ENCODE assay signal across 12 cellular contexts in genomic region chr14:32366256-32366655, GRCh38. TPM values are rescaled to one million over a fixed set of nuclear protein-coding genes. Genes with fewer than 3 reads are reported as not detected.
DNase-seq lines count a peak whose midpoint lies in the region; ATAC-seq, FAIRE-seq and TF ChIP-seq lines count a peak whose summit lies in the region.
"Had no signal": no experiment of that assay in that cellular context is flagged by ENCODE, and none has a peak within 500 bp of the region (broad histone marks: within the 10 kb centered on the region; RNA-seq: fewer than 3 reads in every experiment).

No MANE protein-coding gene starts in this region.

- H3K79me2 ChIP-seq in MM.1S (ENCODE audit: low read length): no peaks in the 10 kb centered on the region

- no peak overlapping the region for H2AFZ ChIP-seq in MM.1S (ENCODE audit: low read length)

- no peaks in the 10 kb centered on the region for H3K9me3 ChIP-seq in MM.1S (replicated peaks; ENCODE audit: insufficient read depth, low read length)
- H3K9me3 ChIP-seq: transverse colon had no signal

- no peak overlapping the region for H3K4me2 ChIP-seq in MM.1S (ENCODE audit: low read depth, low read length)

- no peaks in the 10 kb centered on the region for H3K27me3 ChIP-seq in MM.1S (replicated peaks; ENCODE audit: insufficient read depth, low read length)
- H3K27me3 ChIP-seq: transverse colon had no signal

- no peaks in the 10 kb centered on the region for H3K36me3 ChIP-seq in MM.1S (replicated peaks; ENCODE audit: insufficient read depth, low read length)
- H3K36me3 ChIP-seq: transverse colon had no signal

- ATAC-seq in GM21360 (IDR thresholded peaks at IDR 0.05; ENCODE audit: unreplicated experiment): no peak
- ATAC-seq: effector memory CD8-positive, alpha-beta T cell had no signal

- H3K9me2 ChIP-seq in MM.1S (replicated peaks; ENCODE audit: insufficient read depth, low read length): no peaks in the 10 kb centered on the region

- no peak overlapping the region for H3K27ac ChIP-seq in MM.1S (ENCODE audit: low read length)
- H3K27ac ChIP-seq: skin epidermis, transverse colon had no signal

- no peaks in the 10 kb centered on the region for H4K20me1 ChIP-seq in MM.1S (ENCODE audit: insufficient read depth, low read length)

- in situ Hi-C loops in SK-MEL-5 (cut with HindIII; ENCODE audit: low pct_unique_long_range_greater_than_20kb, low sequenced_read_pairs): no loop called here

- H3K9ac ChIP-seq in MM.1S (ENCODE audit: low read length): no peak overlapping the region

- DNase-seq in D721Med (ENCODE audit: insufficient read length, low spot score): no peak
- DNase-seq in SK-MEL-5 (ENCODE audit: low read depth, low spot score): peak; percentile 58
- DNase-seq in foreskin fibroblast: peak; percentile 51 to 79
- DNase-seq in occipital lobe (lab: John Stamatoyannopoulos, UW): peak; percentile 14
- no peak for DNase-seq in NCI-H128 (lab: John Stamatoyannopoulos, UW; ENCODE audit: unreplicated experiment)
- no peak for DNase-seq in MM.1S
- no peak for DNase-seq in GM19240 (ENCODE audit: insufficient read length, low spot score)
- DNase-seq: activated CD4-positive, alpha-beta memory T cell treated with anti-CD3 and anti-CD28 coated beads, Interleukin-2, amount 10 ng/mL, durations not matched to agents 7 days and 5 days; effector memory CD8-positive, alpha-beta T cell; transverse colon had no signal

- FAIRE-seq in D721Med (lab: Jason Lieb, UNC): no peak

- TF ChIP-seq CTCF in D721Med (IDR thresholded peaks at IDR 0.05; ENCODE audit: insufficient read depth, missing control alignments): peak; percentile 37
- TF ChIP-seq CTCF in foreskin fibroblast (IDR thresholded peaks at IDR 0.05; ENCODE audit: low read depth, low read length): peak; percentile 27
- TF ChIP-seq CTCF in MM.1S (IDR thresholded peaks at IDR 0.05; ENCODE audit: low read length): no peak

- peaks cover 5% of the 10 kb centered on the region; the same call in 1 of the 2 replicates for H3F3A ChIP-seq in MM.1S (ENCODE audit: insufficient read depth, low read length)

- H3K4me3 ChIP-seq in foreskin fibroblast (ENCODE audit: low read depth in 1 of 2, low read length in 2 of 2): no peak overlapping the region
- no peak overlapping the region for H3K4me3 ChIP-seq in MM.1S (ENCODE audit: low read length)
- H3K4me3 ChIP-seq: skin epidermis, transverse colon had no signal

- peaks cover 32% of the 10 kb centered on the region for H3K4me1 ChIP-seq in MM.1S (ENCODE audit: low read length)

RNA-seq across cellular contexts. Expression of gene AKAP6, which starts 37.2 kb away (rescaled TPM):
- 2.0 and 2.6 TPM in 2 replicates for total RNA-seq in SK-MEL-5 (2014; rRNA removed; shearing (Covaris generic))
- polyA plus RNA-seq in SK-MEL-5 (2015; cell fraction: cytosol; rRNA removed): 1.2 and 7.0 TPM in 2 replicates
- 0.66 and 6.8 TPM in 2 replicates for polyA plus RNA-seq in SK-MEL-5 (2015; cell fraction: nucleus; rRNA removed)
- 158 TPM for total RNA-seq in occipital lobe

Comparison
In these comparisons a context has a peak if more than half of its experiments do, and no peak if none do; other contexts are left out.
1. DNase-seq: peak in SK-MEL-5 (single experiment), foreskin fibroblast (2 of 2) and occipital lobe (single experiment); none in D721Med (single experiment), NCI-H128 (single experiment), MM.1S (single experiment) and GM19240 (single experiment).
2. RNA of gene AKAP6, which starts 37.2 kb away (total RNA-seq): 158 TPM in occipital lobe (single experiment); 2.0 to 2.6 TPM in SK-MEL-5; every median in the first group is over 10 times any median in the second.